8 cellular contexts compared by ENCODE assay signal in the genomic region with DNA sequence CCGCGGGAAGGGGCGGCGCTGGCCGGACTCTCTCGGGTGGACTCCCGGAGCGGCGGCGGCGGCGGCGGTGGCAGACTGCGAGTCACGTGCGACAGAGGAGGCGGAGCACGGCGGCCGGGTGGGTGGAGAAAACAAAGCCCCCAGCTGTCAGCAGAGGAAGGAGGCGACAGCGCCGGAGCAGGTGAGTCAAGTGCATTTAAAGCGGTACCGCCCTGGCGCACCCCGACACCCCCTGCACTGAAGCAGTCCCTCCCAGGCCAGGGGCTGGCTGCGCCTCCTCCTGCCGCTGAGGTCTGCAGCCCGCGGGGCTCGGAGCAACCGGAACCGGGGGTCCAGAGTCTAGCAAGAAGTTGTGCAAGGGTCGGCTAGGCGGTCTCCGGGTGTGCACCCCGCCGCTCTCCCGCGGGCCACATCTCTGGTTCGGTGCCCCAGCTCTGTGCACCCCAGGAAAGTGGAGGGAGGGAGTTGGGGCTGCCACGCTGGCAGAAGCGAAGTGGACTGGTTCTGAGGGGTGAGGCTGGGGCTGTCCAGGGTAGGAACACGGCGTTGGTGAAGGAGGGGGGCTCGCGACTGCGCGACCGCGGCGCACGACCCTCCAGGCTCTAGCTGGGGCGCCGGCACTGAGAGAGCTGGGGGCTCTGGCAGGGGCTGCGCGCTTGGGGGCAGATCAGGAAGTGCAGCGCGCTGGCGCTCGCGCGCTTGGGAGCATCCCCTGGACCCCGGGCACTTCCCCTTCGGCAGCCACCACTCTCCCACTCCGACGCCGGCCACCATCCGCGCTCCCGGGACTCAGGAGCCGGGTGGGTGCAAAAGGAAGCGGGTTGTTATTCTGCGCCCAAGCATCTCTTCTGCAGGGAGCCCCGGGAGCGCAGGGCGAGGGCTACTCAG.
DNase-seq lines count a peak whose midpoint lies in the region; ATAC-seq and TF ChIP-seq lines count a peak whose summit lies in the region.

No MANE protein-coding gene starts in this region.

- peaks cover 40% of the 10 kb centered on the region for H3K36me3 Mint-ChIP-seq in Calu3 (ENCODE audit: insufficient read depth, unreplicated experiment)

- H3K27ac ChIP-seq in RWPE2 (ENCODE audit: poor library complexity, severe bottlenecking) (no peak overlapping the region), testis (no peak overlapping the region)

- no peaks in the 10 kb centered on the region for H3K9me3 Mint-ChIP-seq in Calu3 (ENCODE audit: low read depth, unreplicated experiment)

- H3K4me1 Mint-ChIP-seq in Calu3 (ENCODE audit: low read depth, unreplicated experiment): peaks cover 30% of the 10 kb centered on the region

- peak; percentile 90 for DNase-seq in Calu3
- DNase-seq in KG1 (lab: John Stamatoyannopoulos, UW): peak; percentile 39
- DNase-seq in RWPE2 (ENCODE audit: low spot score): no peak
- DNase-seq in activated gamma-delta T cell treated with anti-CD3 and anti-CD28 coated beads, Interleukin-2, amount 50 U/mL, for 16 hours (ENCODE audit: low read depth): peak; percentile 70
- peak; percentile 51 for DNase-seq in glomerular visceral epithelial cell (ENCODE audit: extremely low spot score)
- peak; percentile 60 for DNase-seq in omental fat pad (ENCODE audit: low spot score)
- DNase-seq in testis: peak; percentile 63

- H3K27ac Mint-ChIP-seq in Calu3 (ENCODE audit: unreplicated experiment): peak overlapping the region; percentile 83

- no peaks in the 10 kb centered on the region for H3K9me3 ChIP-seq in RWPE2 (ENCODE audit: severe bottlenecking)
- no peaks in the 10 kb centered on the region for H3K9me3 ChIP-seq in testis

- peak overlapping the region; percentile 89 for H3K4me3 Mint-ChIP-seq in Calu3 (ENCODE audit: low read depth, unreplicated experiment)

- ATAC-seq in GM21619 (IDR thresholded peaks at IDR 0.05; ENCODE audit: unreplicated experiment) (peak; percentile 52), RWPE2 (ENCODE audit: low read depth) (0 out of 3 replicates have a peak, but pooled peaks have one; percentile 6), omental fat pad (ENCODE audit: low FRiP score) (peak; percentile 37)

- BruUV-seq in Calu3 (replicated peaks; lab: Mats Ljungman, UMichigan): no TSS peak

- H3K4me3 ChIP-seq in RWPE2 (ENCODE audit: severe bottlenecking) (peak overlapping the region; percentile 13), testis (peak overlapping the region; percentile 60 to 68)

- intact Hi-C loops in Calu3 (cut with micrococcal nuclease; ENCODE audit: unreplicated experiment) (no loop called here), testis (cut with DNase I; ENCODE audit: low total_unique reads) (no loop called here)

- H3K4me1 ChIP-seq in RWPE2 (ENCODE audit: insufficient read depth, poor library complexity, severe bottlenecking) (peaks cover 16% of the 10 kb centered on the region), testis (peaks cover 14% of the 10 kb centered on the region)

- no peak for TF ChIP-seq CTCF in Calu3 (IDR thresholded peaks at IDR 0.05; ENCODE audit: unreplicated experiment)
- no peak for TF ChIP-seq CTCF in RWPE2 (IDR thresholded peaks at IDR 0.05; ENCODE audit: poor library complexity, severe bottlenecking)
- TF ChIP-seq CTCF in omental fat pad (IDR thresholded peaks at IDR 0.05): no peak
- no peak for TF ChIP-seq CTCF in testis (IDR thresholded peaks at IDR 0.05)

- 0% methylated on average over 5 to 39 of the region's 78 CpGs for WGBS in testis, 2 donors

- H3K27me3 ChIP-seq in RWPE2 (ENCODE audit: insufficient read depth, poor library complexity, severe bottlenecking) (peaks cover 63% of the 10 kb centered on the region), testis (no peaks in the 10 kb centered on the region)

- no peaks in the 10 kb centered on the region for H3K36me3 ChIP-seq in RWPE2 (ENCODE audit: low read depth)
- H3K36me3 ChIP-seq in testis (ENCODE audit: low read depth, missing control alignments): no peaks in the 10 kb centered on the region

- H3K27me3 Mint-ChIP-seq in Calu3 (ENCODE audit: unreplicated experiment): no peaks in the 10 kb centered on the region

- TF ChIP-seq POLR2A in testis (IDR thresholded peaks at IDR 0.05): no peak

- CTCF ChIA-PET in Calu3 (lab: Charles Lee): interaction anchor here (1.5 kb wide), 1 partner anchor 18 kb away, joined by 4 read pairs; no protein-coding TSS in a partner anchor
